11 cellular contexts compared by ENCODE assay signal in genomic region chr2:109616184-109616583, GRCh38. TPM values are rescaled to one million over a fixed set of nuclear protein-coding genes. Genes with fewer than 3 reads are reported as not detected.
DNase-seq lines count a peak whose midpoint lies in the region; ATAC-seq, FAIRE-seq and TF ChIP-seq lines count a peak whose summit lies in the region.
"Had no signal": no experiment of that assay in that cellular context is flagged by ENCODE, and none has a peak within 500 bp of the region (broad histone marks: within the 10 kb centered on the region; RNA-seq: fewer than 3 reads in every experiment).

No MANE protein-coding gene starts in this region.

- no peak for ATAC-seq in activated naive CD4-positive, alpha-beta T cell treated with anti-CD3 and anti-CD28 coated beads, Interleukin-2, amount 50 U/mL, for 72 hours
- ATAC-seq: activated T-cell treated with anti-CD3 and anti-CD28 coated beads, Interleukin-2, amount 50 U/mL, for 72 hours had no signal

- FAIRE-seq in HTR-8/SVneo (lab: Jason Lieb, UNC) = no peak

- no peaks in the 10 kb centered on the region for H3K36me3 ChIP-seq in vagina

- intact Hi-C loops in vagina (cut with DNase I) = no loop called here

- peak overlapping the region; percentile 98 for H3K27ac ChIP-seq in epithelial cell of prostate
- H3K27ac ChIP-seq in vagina = no peak overlapping the region

- peaks cover 2% of the 10 kb centered on the region for H3K36me3 Mint-ChIP-seq in activated naive CD4-positive, alpha-beta T cell treated with anti-CD3 and anti-CD28 coated beads, Interleukin-2, amount 10 ng/mL, durations not matched to agents 7 days and 5 days
- peaks cover 7 to 9% of the 10 kb centered on the region in 2 donors for H3K36me3 Mint-ChIP-seq in activated naive CD4-positive, alpha-beta T cell treated with anti-CD3 and anti-CD28 coated beads, Interleukin-2, amount 50 U/mL, for 72 hours
- H3K36me3 Mint-ChIP-seq in mesothelial cell of epicardium = no peaks in the 10 kb centered on the region

- peaks cover 50% of the 10 kb centered on the region for H3K4me1 ChIP-seq in vagina

- H3K27me3 Mint-ChIP-seq in activated naive CD4-positive, alpha-beta T cell treated with anti-CD3 and anti-CD28 coated beads, Interleukin-2, amount 10 ng/mL, durations not matched to agents 7 days and 5 days = peaks cover 57% of the 10 kb centered on the region
- no peaks in the 10 kb centered on the region for H3K27me3 Mint-ChIP-seq in mesothelial cell of epicardium (ENCODE audit: low read depth)

- H3K27ac Mint-ChIP-seq in activated naive CD4-positive, alpha-beta T cell treated with anti-CD3 and anti-CD28 coated beads, Interleukin-2, amount 10 ng/mL, durations not matched to agents 7 days and 5 days = no peak overlapping the region
- no peak overlapping the region for H3K27ac Mint-ChIP-seq in activated naive CD4-positive, alpha-beta T cell treated with anti-CD3 and anti-CD28 coated beads, Interleukin-2, amount 50 U/mL, for 72 hours
- H3K27ac Mint-ChIP-seq in mesothelial cell of epicardium = no peak overlapping the region
- H3K27ac Mint-ChIP-seq: activated T-cell treated with anti-CD3 and anti-CD28 coated beads, Interleukin-2, amount 50 U/mL, for 72 hours had no signal

- CTCF ChIA-PET in activated naive CD4-positive, alpha-beta T cell treated with anti-CD3 and anti-CD28 coated beads, Interleukin-2, amount 10 ng/mL, durations not matched to agents 7 days and 5 days (lab: Charles Lee) = no interaction called here

- H3K9me3 Mint-ChIP-seq in activated naive CD4-positive, alpha-beta T cell treated with anti-CD3 and anti-CD28 coated beads, Interleukin-2, amount 10 ng/mL, durations not matched to agents 7 days and 5 days = no peaks in the 10 kb centered on the region
- H3K9me3 Mint-ChIP-seq in activated naive CD4-positive, alpha-beta T cell treated with anti-CD3 and anti-CD28 coated beads, Interleukin-2, amount 50 U/mL, for 72 hours = no peaks in the 10 kb centered on the region
- no peaks in the 10 kb centered on the region for H3K9me3 Mint-ChIP-seq in mesothelial cell of epicardium
- H3K9me3 Mint-ChIP-seq: activated T-cell treated with anti-CD3 and anti-CD28 coated beads, Interleukin-2, amount 50 U/mL, for 72 hours had no signal

- peak overlapping the region; percentile 59 to 69 for H3K4me3 ChIP-seq in vagina

- no peaks in the 10 kb centered on the region for H3K27me3 ChIP-seq in vagina

- no peak for DNase-seq in activated naive CD4-positive, alpha-beta T cell treated with anti-CD3 and anti-CD28 coated beads, Interleukin-2, amount 10 ng/mL, durations not matched to agents 7 days and 5 days
- no peak for DNase-seq in activated naive CD4-positive, alpha-beta T cell treated with anti-CD3 and anti-CD28 coated beads, Interleukin-2, amount 50 U/mL, for 72 hours (ENCODE audit: low spot score in 2 of 2)
- no peak for DNase-seq in epithelial cell of prostate (ENCODE audit: low read depth, low spot score)
- no peak for DNase-seq in mesothelial cell of epicardium (ENCODE audit: low spot score in 2 of 2, unreplicated experiment in 2 of 2)
- DNase-seq in vagina (ENCODE audit: extremely low spot score in 2 of 2) = no peak
- no peak for DNase-seq in AG08395 (ENCODE audit: low spot score)
- no peak for DNase-seq in HTR-8/SVneo (ENCODE audit: insufficient read length, low spot score)
- DNase-seq in COLO829 (ENCODE audit: low spot score) = no peak
- DNase-seq: ACHN; activated T-cell treated with anti-CD3 and anti-CD28 coated beads, Interleukin-2, amount 50 U/mL, for 72 hours; stimulated activated CD4-positive, alpha-beta T cell treated with anti-CD3 and anti-CD28 coated beads, Interleukin-4, amount 100 ng/mL, for 1 hour had no signal

- peaks cover 9% of the 10 kb centered on the region for H3K4me1 Mint-ChIP-seq in activated naive CD4-positive, alpha-beta T cell treated with anti-CD3 and anti-CD28 coated beads, Interleukin-2, amount 10 ng/mL, durations not matched to agents 7 days and 5 days
- peaks cover 49% of the 10 kb centered on the region for H3K4me1 Mint-ChIP-seq in mesothelial cell of epicardium

- no peak for TF ChIP-seq CTCF in mesothelial cell of epicardium (IDR thresholded peaks at IDR 0.05; ENCODE audit: unreplicated experiment)
- TF ChIP-seq CTCF in vagina (IDR thresholded peaks at IDR 0.05) = no peak

- no peaks in the 10 kb centered on the region for H3K9me3 ChIP-seq in vagina

- H3K4me3 Mint-ChIP-seq in activated naive CD4-positive, alpha-beta T cell treated with anti-CD3 and anti-CD28 coated beads, Interleukin-2, amount 10 ng/mL, durations not matched to agents 7 days and 5 days = peak overlapping the region; percentile 54
- peak overlapping the region; percentile 75 for H3K4me3 Mint-ChIP-seq in mesothelial cell of epicardium

- TF ChIP-seq POLR2A in vagina (IDR thresholded peaks at IDR 0.05) = no peak

RNA-seq across cellular contexts. Expression of gene SOWAHC, which starts 2.0 kb away (rescaled TPM):
- total RNA-seq in activated naive CD4-positive, alpha-beta T cell treated with anti-CD3 and anti-CD28 coated beads, Interleukin-2, amount 50 U/mL, for 72 hours = 1 to 10 TPM in 1 of 2 donors, under 1 TPM in 1; 0.34 to 1.0 TPM
- 15.9 to 16.8 TPM (median 16.0 TPM) in 3 replicates for total RNA-seq in mesothelial cell of epicardium
- 25.5 TPM for total RNA-seq in vagina

RNA-seq across cellular contexts. Expression of gene SEPTIN10, which starts 2.4 kb away (rescaled TPM):
- total RNA-seq in activated naive CD4-positive, alpha-beta T cell treated with anti-CD3 and anti-CD28 coated beads, Interleukin-2, amount 50 U/mL, for 72 hours = 1 to 10 TPM; 2.1 to 3.5 TPM
- total RNA-seq in mesothelial cell of epicardium = 64.9 to 69.2 TPM (median 69.1 TPM) in 3 replicates
- 107 TPM for total RNA-seq in vagina

Comparison
In these comparisons a context has a peak if more than half of its experiments do, and no peak if none do; other contexts are left out.
1. RNA of gene SEPTIN10, which starts 2.4 kb away (total RNA-seq): 107 TPM in vagina (single experiment) and 64.9 to 69.2 TPM in mesothelial cell of epicardium; 2.1 to 3.5 TPM in activated naive CD4-positive, alpha-beta T cell treated with anti-CD3 and anti-CD28 coated beads, Interleukin-2, amount 50 U/mL, for 72 hours; every median in the first group is over 10 times any median in the second.